ENCODE assay signal across 22 cellular contexts in the genomic region with DNA sequence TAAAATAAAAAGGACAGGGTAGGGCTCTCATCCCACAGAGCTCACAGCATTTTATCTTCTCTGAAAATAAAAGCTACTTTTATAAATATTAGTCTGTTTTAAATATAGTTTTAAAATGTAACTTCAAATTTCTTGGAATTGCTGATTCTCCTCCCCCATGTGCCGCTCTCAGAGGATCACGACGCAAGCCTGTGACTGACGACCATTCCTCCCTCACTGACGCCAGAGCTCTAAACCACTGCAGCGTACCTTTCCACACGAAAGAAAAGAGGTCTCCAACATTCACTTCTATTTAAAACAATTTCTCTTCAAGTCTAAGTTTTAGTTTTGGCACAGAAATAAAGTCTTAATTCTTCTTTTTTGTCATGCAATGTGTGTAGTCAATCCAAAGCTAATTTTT. TPM values are rescaled to one million over a fixed set of nuclear protein-coding genes. Genes with fewer than 3 reads are reported as not detected.
DNase-seq lines count a peak whose midpoint lies in the region; ATAC-seq, FAIRE-seq and TF ChIP-seq lines count a peak whose summit lies in the region.
"Had no signal": no experiment of that assay in that cellular context is flagged by ENCODE, and none has a peak within 500 bp of the region (broad histone marks: within the 10 kb centered on the region; RNA-seq: fewer than 3 reads in every experiment).

No MANE protein-coding gene starts in this region.

- H3K27ac Mint-ChIP-seq in WTC11 (peak overlapping the region; percentile 78), osteocyte (ENCODE audit: unreplicated experiment) (peak overlapping the region; percentile 13)
- H3K27ac Mint-ChIP-seq: activated naive CD4-positive, alpha-beta T cell treated with anti-CD3 and anti-CD28 coated beads, Interleukin-2, amount 50 U/mL, for 72 hours; activated T-helper 1 cell treated with anti-CD3 and anti-CD28 coated beads, Interleukin-12 subunit alpha, Interleukin-12 subunit beta, Interleukin-2, Interleukin-4 antibody, amounts not matched to agents 30 ng/mL and 10 ng/mL and 1 ng/mL, durations not matched to agents 14 hours and 24 hours and 36 hours; effector memory CD8-positive, alpha-beta T cell had no signal

- FAIRE-seq in GM19239 (lab: Jason Lieb, UNC) = no peak

- POLR2A ChIA-PET in WTC11 (lab: Charles Lee) = no interaction called here

- no peaks in the 10 kb centered on the region for H3K27me3 ChIP-seq in tibial nerve
- H3K27me3 ChIP-seq: SJCRH30, thyroid gland had no signal

- no peak for ATAC-seq in WTC11
- ATAC-seq in HG03457 (IDR thresholded peaks at IDR 0.05; ENCODE audit: unreplicated experiment) = no peak
- ATAC-seq: activated naive CD4-positive, alpha-beta T cell treated with anti-CD3 and anti-CD28 coated beads, Interleukin-2, amount 50 U/mL, for 72 hours; effector memory CD8-positive, alpha-beta T cell; naive thymus-derived CD8-positive, alpha-beta T cell had no signal

- H3K36me3 ChIP-seq in tibial nerve = peaks cover 0 to 30% (median 0%) of the 10 kb centered on the region in 3 donors
- H3K36me3 ChIP-seq: thyroid gland had no signal

- no peaks in the 10 kb centered on the region for H3K9me3 Mint-ChIP-seq in WTC11
- H3K9me3 Mint-ChIP-seq in osteocyte (ENCODE audit: unreplicated experiment) = no peaks in the 10 kb centered on the region
- H3K9me3 Mint-ChIP-seq: activated naive CD4-positive, alpha-beta T cell treated with anti-CD3 and anti-CD28 coated beads, Interleukin-2, amount 50 U/mL, for 72 hours; activated T-helper 1 cell treated with anti-CD3 and anti-CD28 coated beads, Interleukin-12 subunit alpha, Interleukin-12 subunit beta, Interleukin-2, Interleukin-4 antibody, amounts not matched to agents 30 ng/mL and 10 ng/mL and 1 ng/mL, durations not matched to agents 14 hours and 24 hours and 36 hours; CD14-positive monocyte; effector memory CD8-positive, alpha-beta T cell; naive thymus-derived CD8-positive, alpha-beta T cell had no signal

- H3K4me3 ChIP-seq in tibial nerve = no peak overlapping the region
- H3K4me3 ChIP-seq: GM23248, SJCRH30, thyroid gland had no signal

- TF ChIP-seq POLR2A in tibial nerve (IDR thresholded peaks at IDR 0.05) = no peak

- no peaks in the 10 kb centered on the region for H3K27me3 Mint-ChIP-seq in WTC11 (ENCODE audit: low read depth)
- no peaks in the 10 kb centered on the region for H3K27me3 Mint-ChIP-seq in osteocyte (ENCODE audit: unreplicated experiment)
- H3K27me3 Mint-ChIP-seq: effector memory CD8-positive, alpha-beta T cell; naive thymus-derived CD8-positive, alpha-beta T cell had no signal

- DNase-seq in WTC11 (ENCODE audit: low spot score) (no peak), fibroblast of peridontal ligament (ENCODE audit: extremely low read depth) (peak; percentile 8), osteocyte (ENCODE audit: extremely low spot score, unreplicated experiment) (no peak), tibial nerve (ENCODE audit: low spot score in 2 of 2) (no peak), HCEC 1CT (no peak), GM19239 (ENCODE audit: insufficient read length, low spot score) (no peak), NCI-H226 (no peak)
- DNase-seq: ACHN; activated CD4-positive, alpha-beta T cell treated with anti-CD3 and anti-CD28 coated beads for 48 hours; effector memory CD8-positive, alpha-beta T cell; GM23248; IMR-90; NCI-H1092 treated with DMSO at 0.1 percent for 48 hours; NCI-H2081 treated with DMSO at 0.1 percent for 48 hours; SJCRH30; T-helper 1 cell had no signal

- CTCF ChIA-PET in WTC11 (lab: Charles Lee) = no interaction called here

- H3K4me1 ChIP-seq in tibial nerve = peaks cover 0 to 72% (median 36%) of the 10 kb centered on the region in 4 donors
- H3K4me1 ChIP-seq: SJCRH30 had no signal

- 68 to 83% methylated on average over 7 of the region's 7 CpGs for WGBS in tibial nerve, 2 donors

- no peaks in the 10 kb centered on the region for H3K9me3 ChIP-seq in tibial nerve
- H3K9me3 ChIP-seq: SJCRH30, thyroid gland had no signal

- TF ChIP-seq CTCF in WTC11 (IDR thresholded peaks at IDR 0.05) (no peak), osteocyte (IDR thresholded peaks at IDR 0.05) (no peak), tibial nerve (IDR thresholded peaks at IDR 0.05) (no peak)

- no peak overlapping the region for H3K4me3 Mint-ChIP-seq in WTC11
- no peak overlapping the region for H3K4me3 Mint-ChIP-seq in osteocyte (ENCODE audit: unreplicated experiment)
- H3K4me3 Mint-ChIP-seq: activated T-helper 1 cell treated with anti-CD3 and anti-CD28 coated beads, Interleukin-12 subunit alpha, Interleukin-12 subunit beta, Interleukin-2, Interleukin-4 antibody, amounts not matched to agents 30 ng/mL and 10 ng/mL and 1 ng/mL, durations not matched to agents 14 hours and 24 hours and 36 hours; CD14-positive monocyte; effector memory CD8-positive, alpha-beta T cell; naive thymus-derived CD8-positive, alpha-beta T cell had no signal

- H3K4me1 Mint-ChIP-seq in WTC11 (peaks cover 22% of the 10 kb centered on the region), osteocyte (ENCODE audit: unreplicated experiment) (peaks cover 36% of the 10 kb centered on the region)

- H3K36me3 Mint-ChIP-seq in WTC11 (no peaks in the 10 kb centered on the region), osteocyte (ENCODE audit: unreplicated experiment) (no peaks in the 10 kb centered on the region)
- H3K36me3 Mint-ChIP-seq: activated naive CD4-positive, alpha-beta T cell treated with anti-CD3 and anti-CD28 coated beads, Interleukin-2, amount 50 U/mL, for 72 hours had no signal

- peak overlapping the region in 3 of 4 donors; percentile 43 to 98 (median 86) for H3K27ac ChIP-seq in tibial nerve
- H3K27ac ChIP-seq: SJCRH30 had no signal

- no peak for TF ChIP-seq EP300 in tibial nerve (IDR thresholded peaks at IDR 0.05)

TF ChIP-seq in WTC11, 78 proteins besides CTCF, POLR2A, EP300 and RAD21:
- TF ChIP-seq MYBL2 (CRISPR knock-in tag; IDR thresholded peaks at IDR 0.05) (no peak), TEAD4 (CRISPR knock-in tag; IDR thresholded peaks at IDR 0.05) (no peak), GABPB1 (CRISPR knock-in tag; IDR thresholded peaks at IDR 0.05) (no peak), GRHL2 (CRISPR knock-in tag; IDR thresholded peaks at IDR 0.05; ENCODE audit: insufficient replicate concordance, severe bottlenecking) (no peak), ZNF423 (CRISPR knock-in tag; IDR thresholded peaks at IDR 0.05) (no peak), TEAD1 (CRISPR knock-in tag; IDR thresholded peaks at IDR 0.05) (no peak), EMX1 (CRISPR knock-in tag; IDR thresholded peaks at IDR 0.05) (no peak)
- TF ChIP-seq, protein P1, sequence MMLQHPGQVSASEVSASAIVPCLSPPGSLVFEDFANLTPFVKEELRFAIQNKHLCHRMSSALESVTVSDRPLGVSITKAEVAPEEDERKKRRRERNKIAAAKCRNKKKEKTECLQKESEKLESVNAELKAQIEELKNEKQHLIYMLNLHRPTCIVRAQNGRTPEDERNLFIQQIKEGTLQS (CRISPR knock-in tag; conservative IDR thresholded peaks at IDR 0.05) = no peak
- TF ChIP-seq, protein P2, sequence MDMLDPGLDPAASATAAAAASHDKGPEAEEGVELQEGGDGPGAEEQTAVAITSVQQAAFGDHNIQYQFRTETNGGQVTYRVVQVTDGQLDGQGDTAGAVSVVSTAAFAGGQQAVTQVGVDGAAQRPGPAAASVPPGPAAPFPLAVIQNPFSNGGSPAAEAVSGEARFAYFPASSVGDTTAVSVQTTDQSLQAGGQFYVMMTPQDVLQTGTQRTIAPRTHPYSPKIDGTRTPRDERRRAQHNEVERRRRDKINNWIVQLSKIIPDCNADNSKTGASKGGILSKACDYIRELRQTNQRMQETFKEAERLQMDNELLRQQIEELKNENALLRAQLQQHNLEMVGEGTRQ (CRISPR knock-in tag; IDR thresholded peaks at IDR 0.05) = no peak
- TF ChIP-seq, protein P3, sequence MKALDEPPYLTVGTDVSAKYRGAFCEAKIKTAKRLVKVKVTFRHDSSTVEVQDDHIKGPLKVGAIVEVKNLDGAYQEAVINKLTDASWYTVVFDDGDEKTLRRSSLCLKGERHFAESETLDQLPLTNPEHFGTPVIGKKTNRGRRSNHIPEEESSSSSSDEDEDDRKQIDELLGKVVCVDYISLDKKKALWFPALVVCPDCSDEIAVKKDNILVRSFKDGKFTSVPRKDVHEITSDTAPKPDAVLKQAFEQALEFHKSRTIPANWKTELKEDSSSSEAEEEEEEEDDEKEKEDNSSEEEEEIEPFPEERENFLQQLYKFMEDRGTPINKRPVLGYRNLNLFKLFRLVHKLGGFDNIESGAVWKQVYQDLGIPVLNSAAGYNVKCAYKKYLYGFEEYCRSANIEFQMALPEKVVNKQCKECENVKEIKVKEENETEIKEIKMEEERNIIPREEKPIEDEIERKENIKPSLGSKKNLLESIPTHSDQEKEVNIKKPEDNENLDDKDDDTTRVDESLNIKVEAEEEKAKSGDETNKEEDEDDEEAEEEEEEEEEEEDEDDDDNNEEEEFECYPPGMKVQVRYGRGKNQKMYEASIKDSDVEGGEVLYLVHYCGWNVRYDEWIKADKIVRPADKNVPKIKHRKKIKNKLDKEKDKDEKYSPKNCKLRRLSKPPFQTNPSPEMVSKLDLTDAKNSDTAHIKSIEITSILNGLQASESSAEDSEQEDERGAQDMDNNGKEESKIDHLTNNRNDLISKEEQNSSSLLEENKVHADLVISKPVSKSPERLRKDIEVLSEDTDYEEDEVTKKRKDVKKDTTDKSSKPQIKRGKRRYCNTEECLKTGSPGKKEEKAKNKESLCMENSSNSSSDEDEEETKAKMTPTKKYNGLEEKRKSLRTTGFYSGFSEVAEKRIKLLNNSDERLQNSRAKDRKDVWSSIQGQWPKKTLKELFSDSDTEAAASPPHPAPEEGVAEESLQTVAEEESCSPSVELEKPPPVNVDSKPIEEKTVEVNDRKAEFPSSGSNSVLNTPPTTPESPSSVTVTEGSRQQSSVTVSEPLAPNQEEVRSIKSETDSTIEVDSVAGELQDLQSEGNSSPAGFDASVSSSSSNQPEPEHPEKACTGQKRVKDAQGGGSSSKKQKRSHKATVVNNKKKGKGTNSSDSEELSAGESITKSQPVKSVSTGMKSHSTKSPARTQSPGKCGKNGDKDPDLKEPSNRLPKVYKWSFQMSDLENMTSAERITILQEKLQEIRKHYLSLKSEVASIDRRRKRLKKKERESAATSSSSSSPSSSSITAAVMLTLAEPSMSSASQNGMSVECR (CRISPR knock-in tag; IDR thresholded peaks at IDR 0.05; ENCODE audit: borderline replicate concordance) = no peak
- TF ChIP-seq, protein P4, sequence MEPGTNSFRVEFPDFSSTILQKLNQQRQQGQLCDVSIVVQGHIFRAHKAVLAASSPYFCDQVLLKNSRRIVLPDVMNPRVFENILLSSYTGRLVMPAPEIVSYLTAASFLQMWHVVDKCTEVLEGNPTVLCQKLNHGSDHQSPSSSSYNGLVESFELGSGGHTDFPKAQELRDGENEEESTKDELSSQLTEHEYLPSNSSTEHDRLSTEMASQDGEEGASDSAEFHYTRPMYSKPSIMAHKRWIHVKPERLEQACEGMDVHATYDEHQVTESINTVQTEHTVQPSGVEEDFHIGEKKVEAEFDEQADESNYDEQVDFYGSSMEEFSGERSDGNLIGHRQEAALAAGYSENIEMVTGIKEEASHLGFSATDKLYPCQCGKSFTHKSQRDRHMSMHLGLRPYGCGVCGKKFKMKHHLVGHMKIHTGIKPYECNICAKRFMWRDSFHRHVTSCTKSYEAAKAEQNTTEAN (CRISPR knock-in tag; IDR thresholded peaks at IDR 0.05) = no peak
TF ChIP-seq in WTC11: peak in this region for 0.

RNA-seq across cellular contexts. Expression of a gene that starts 9.3 kb away (rescaled TPM):
- total RNA-seq in WTC11 (2021) (25.8 to 32.3 TPM (median 31.6 TPM) in 3 replicates), osteocyte (63.2 and 71.6 TPM in 2 replicates), tibial nerve (10 to 100 TPM; 50.9 to 89.0 (median 54.9) TPM)
